In the genomic region with DNA sequence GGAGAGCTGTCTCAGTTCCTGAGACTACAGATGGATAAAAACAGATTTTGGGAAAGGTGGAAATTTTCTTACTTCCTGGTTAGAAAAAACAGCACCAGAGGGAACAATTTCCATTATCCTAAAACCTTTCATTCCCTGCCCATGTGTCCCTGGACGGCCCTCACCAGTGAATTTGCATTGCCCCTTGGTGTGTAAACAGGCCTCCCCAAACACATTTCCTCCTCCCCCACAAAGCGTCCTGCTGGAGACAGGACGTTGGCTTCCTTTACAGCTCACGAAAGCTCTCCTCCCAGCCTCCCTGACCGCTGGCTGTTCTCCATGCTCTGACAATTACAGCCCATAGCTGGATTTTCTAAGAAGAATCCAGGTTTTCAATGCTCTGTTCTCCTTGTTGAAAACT, we compare ENCODE assay signal across 14 cellular contexts.
A peak's percentile ranks its signal among the peaks of the same experiment; 100 is the strongest.
DNase-seq lines count a peak whose midpoint lies in the region; ATAC-seq and TF ChIP-seq lines count a peak whose summit lies in the region.
"Had no signal": no experiment of that assay in that cellular context is flagged by ENCODE, and none has a peak within 500 bp of the region (broad histone marks: within the 10 kb centered on the region; RNA-seq: fewer than 3 reads in every experiment).

No MANE protein-coding gene starts in this region.

- H3K9me3 ChIP-seq in MG63 (no peaks in the 10 kb centered on the region), smooth muscle cell (replicated peaks; ENCODE audit: low read depth) (no peaks in the 10 kb centered on the region)
- H3K9me3 ChIP-seq: transverse colon had no signal

- no peaks in the 10 kb centered on the region for H3F3A ChIP-seq in smooth muscle cell (ENCODE audit: low read depth)

- H3K36me3 ChIP-seq in MG63 (no peaks in the 10 kb centered on the region), smooth muscle cell (ENCODE audit: low read depth) (no peaks in the 10 kb centered on the region)
- H3K36me3 ChIP-seq: BLaER1 treated with 17β-estradiol and CSF1 and Interleukin-3, amounts not matched to agents 10 nM and 100 nM; transverse colon had no signal

- H3K27me3 ChIP-seq in MG63 (no peaks in the 10 kb centered on the region), dorsolateral prefrontal cortex (no peaks in the 10 kb centered on the region), smooth muscle cell (ENCODE audit: low read depth) (no peaks in the 10 kb centered on the region)
- H3K27me3 ChIP-seq: BLaER1 treated with 17β-estradiol and CSF1 and Interleukin-3, amounts not matched to agents 10 nM and 100 nM; transverse colon had no signal

- WGBS in smooth muscle cell (ENCODE audit: low lambda C conversion rate): 14% methylated on average over 5 of the region's 5 CpGs

- H3K4me2 ChIP-seq in smooth muscle cell: peak overlapping the region; percentile 41
- H3K4me2 ChIP-seq: BLaER1 treated with 17β-estradiol and CSF1 and Interleukin-3, amounts not matched to agents 10 nM and 100 nM had no signal

- no peaks in the 10 kb centered on the region for H3K79me2 ChIP-seq in smooth muscle cell (ENCODE audit: low read depth)

- DNase-seq in MG63 (peak; percentile 38), dorsolateral prefrontal cortex (peak in 3 of 10 donors; percentile 15 to 47 (median 36)), iPS-NIHi7 (ENCODE audit: extremely low spot score) (peak; percentile 72), smooth muscle cell (lab: John Stamatoyannopoulos, UW; ENCODE audit: unreplicated experiment) (no peak), UCSD-AML1 (lab: John Stamatoyannopoulos, UW; ENCODE audit: unreplicated experiment) (no peak)
- DNase-seq: activated T-cell treated with anti-CD3 and anti-CD28 coated beads, Interleukin-2, amount 50 U/mL, for 48 hours; DMS79 treated with DMSO at 0.1 percent for 48 hours; immature natural killer cell; MM.1S; transverse colon had no signal

- no peak overlapping the region for H3K4me3 ChIP-seq in MG63
- H3K4me3 ChIP-seq in dorsolateral prefrontal cortex: peak overlapping the region in 42 of 59 donors; percentile 1 to 60 (median 30)
- no peak overlapping the region for H3K4me3 ChIP-seq in smooth muscle cell
- H3K4me3 ChIP-seq: BLaER1 treated with 17β-estradiol and CSF1 and Interleukin-3, amounts not matched to agents 10 nM and 100 nM; transverse colon had no signal

- H3K4me1 ChIP-seq in smooth muscle cell (ENCODE audit: low read depth): peaks cover 20% of the 10 kb centered on the region
- H3K4me1 ChIP-seq: BLaER1 treated with 17β-estradiol and CSF1 and Interleukin-3, amounts not matched to agents 10 nM and 100 nM; transverse colon had no signal

- no peak overlapping the region for H3K9ac ChIP-seq in smooth muscle cell (ENCODE audit: low read depth)
- H3K9ac ChIP-seq: BLaER1 treated with 17β-estradiol and CSF1 and Interleukin-3, amounts not matched to agents 10 nM and 100 nM had no signal

- H3K27ac ChIP-seq in dorsolateral prefrontal cortex (peak overlapping the region in 58 of 59 donors; percentile 21 to 92 (median 84)), smooth muscle cell (ENCODE audit: low read depth) (no peak overlapping the region)
- H3K27ac ChIP-seq: BLaER1 treated with 17β-estradiol and CSF1 and Interleukin-3, amounts not matched to agents 10 nM and 100 nM; transverse colon had no signal

- H2AFZ ChIP-seq in smooth muscle cell (ENCODE audit: low read depth): peak overlapping the region; percentile 68

- H4K20me1 ChIP-seq in smooth muscle cell (ENCODE audit: low read depth): no peaks in the 10 kb centered on the region
- H4K20me1 ChIP-seq: BLaER1 treated with 17β-estradiol and CSF1 and Interleukin-3, amounts not matched to agents 10 nM and 100 nM had no signal

- no peak for TF ChIP-seq CTCF in dorsolateral prefrontal cortex (IDR thresholded peaks at IDR 0.05 in 54 of 56, conservative IDR thresholded peaks at IDR 0.05 in 2 of 56; ENCODE audit: low read depth in 1 of 56, partially characterized antibody in 56 of 56)
- no peak for TF ChIP-seq CTCF in smooth muscle cell (IDR thresholded peaks at IDR 0.05; ENCODE audit: borderline replicate concordance, insufficient read depth, poor library complexity, severe bottlenecking)

- ATAC-seq in GM18502 (IDR thresholded peaks at IDR 0.05; ENCODE audit: poor library complexity, unreplicated experiment): no peak
- ATAC-seq in GM21515 (IDR thresholded peaks at IDR 0.05; ENCODE audit: unreplicated experiment): no peak
- ATAC-seq in GM21447 (IDR thresholded peaks at IDR 0.05; ENCODE audit: unreplicated experiment): no peak

- intact Hi-C loops in dorsolateral prefrontal cortex (cut with DNase I): no loop called here

Comparison
In these comparisons a context has a peak if more than half of its experiments do, and no peak if none do; other contexts are left out.
1. DNase-seq: peak in MG63 (single experiment) and iPS-NIHi7 (single experiment); none in smooth muscle cell (single experiment) and UCSD-AML1 (single experiment).
2. H3K4me3 ChIP-seq: peak in dorsolateral prefrontal cortex (42 of 59); none in MG63 (single experiment) and smooth muscle cell (single experiment).